29 cellular contexts compared by ENCODE assay signal in the genomic region with DNA sequence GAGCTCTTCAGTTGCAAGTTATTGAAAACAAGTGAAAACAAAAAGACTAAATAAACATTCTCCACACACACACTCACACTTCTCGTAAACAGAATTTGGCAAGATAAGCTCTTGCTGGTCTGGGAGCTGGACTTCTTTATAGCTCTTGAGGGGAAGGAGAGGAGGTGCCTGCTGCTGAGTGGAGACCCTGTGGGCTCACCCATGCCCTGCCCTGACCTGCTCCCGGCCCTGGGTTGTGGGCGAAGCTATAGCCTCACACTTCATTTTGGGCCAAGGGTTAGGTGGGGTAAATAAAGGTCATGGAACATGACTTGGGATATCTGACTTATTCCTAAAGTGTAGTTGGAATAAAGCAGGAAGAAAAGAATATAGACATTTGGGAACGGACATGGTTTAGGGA.
"Had no signal": no experiment of that assay in that cellular context is flagged by ENCODE, and none has a peak within 500 bp of the region (broad histone marks: within the 10 kb centered on the region; RNA-seq: fewer than 3 reads in every experiment).

No MANE protein-coding gene starts in this region.

- H3K4me1 Mint-ChIP-seq: mesothelial cell of epicardium; naive thymus-derived CD4-positive, alpha-beta T cell had no signal

- H3K4me1 ChIP-seq: foreskin keratinocyte, gastroesophageal sphincter, heart right ventricle, left lung, psoas muscle, sigmoid colon, suprapubic skin, transverse colon, upper lobe of right lung, uterus had no signal

- H3K4me3 ChIP-seq: gastroesophageal sphincter, heart right ventricle, left lung, mucosa of descending colon, neural progenitor cell, ovary, psoas muscle, sigmoid colon, spleen, suprapubic skin, transverse colon, upper lobe of right lung, uterus had no signal

- H3K27me3 Mint-ChIP-seq: dendritic cell treated with granulocyte-macrophage colony-stimulating factor and Interleukin-4, amounts not matched to agents 40 ng/mL and 50 ng/mL, for 4 days had no signal

- H2AFZ ChIP-seq: neural progenitor cell had no signal

- H3K9me3 Mint-ChIP-seq: dendritic cell treated with granulocyte-macrophage colony-stimulating factor and Interleukin-4, amounts not matched to agents 40 ng/mL and 50 ng/mL, for 4 days; endodermal cell; mesothelial cell of epicardium; naive thymus-derived CD4-positive, alpha-beta T cell; nephron; neural progenitor cell; stimulated activated memory B cell treated with anti-CD40 and anti-IgM and Interleukin-4, amounts not matched to agents 10 μg/mL and 1 μg/mL and 100 μg/mL, for 72 hours had no signal

- DNase-seq: effector CD8-positive, alpha-beta T cell; endodermal cell; foreskin keratinocyte; heart right ventricle; hippocampal formation; left cardiac atrium; mesenchymal stem cell; mucosa of descending colon; naive thymus-derived CD4-positive, alpha-beta T cell; ovary; psoas muscle; right cardiac atrium; sigmoid colon; spleen; stimulated activated CD4-positive, alpha-beta T cell treated with anti-CD3 and anti-CD28 coated beads, Interleukin-4, amount 100 ng/mL, for 4 hours; stimulated activated naive CD8-positive, alpha-beta T cell treated with anti-CD3 and anti-CD28 coated beads, Interleukin-15, Interleukin-2, amounts not matched to agents 100 U/mL and 50 U/mL, for 24 hours; transverse colon; upper lobe of right lung; uterus had no signal

- H3K27ac ChIP-seq: epithelial cell of prostate, foreskin keratinocyte, gastroesophageal sphincter, heart right ventricle, left lung, neural progenitor cell, ovary, psoas muscle, sigmoid colon, suprapubic skin, transverse colon, upper lobe of right lung, uterus had no signal

- H3K9ac ChIP-seq: neural progenitor cell had no signal

- H3K4me3 Mint-ChIP-seq: dendritic cell treated with granulocyte-macrophage colony-stimulating factor and Interleukin-4, amounts not matched to agents 40 ng/mL and 50 ng/mL, for 4 days; endodermal cell; mesothelial cell of epicardium; naive thymus-derived CD4-positive, alpha-beta T cell; nephron; neural progenitor cell; stimulated activated memory B cell treated with anti-CD40 and anti-IgM and Interleukin-4, amounts not matched to agents 10 μg/mL and 1 μg/mL and 100 μg/mL, for 72 hours had no signal

- H3K27me3 ChIP-seq: foreskin keratinocyte, left lung, neural progenitor cell, ovary, sigmoid colon, suprapubic skin, transverse colon, upper lobe of right lung, uterus had no signal

- ATAC-seq: esophagus mucosa; foreskin keratinocyte; gastroesophageal sphincter; heart right ventricle; left cardiac atrium; left lung; mucosa of descending colon; naive thymus-derived CD4-positive, alpha-beta T cell; psoas muscle; right cardiac atrium; stimulated activated memory B cell treated with anti-CD40 and anti-IgM and Interleukin-4, amounts not matched to agents 10 μg/mL and 1 μg/mL and 100 μg/mL, for 72 hours; stimulated activated naive CD8-positive, alpha-beta T cell treated with anti-CD3 and anti-CD28 coated beads, Interleukin-15, Interleukin-2, amounts not matched to agents 100 U/mL and 50 U/mL, for 24 hours; upper lobe of right lung had no signal

- H3K9me3 ChIP-seq: gastroesophageal sphincter, heart right ventricle, left lung, mucosa of descending colon, ovary, psoas muscle, sigmoid colon, spleen, suprapubic skin, transverse colon, upper lobe of right lung, uterus had no signal

- H3K27ac Mint-ChIP-seq: dendritic cell treated with granulocyte-macrophage colony-stimulating factor and Interleukin-4, amounts not matched to agents 40 ng/mL and 50 ng/mL, for 4 days; endodermal cell; mesothelial cell of epicardium; naive thymus-derived CD4-positive, alpha-beta T cell; nephron; neural progenitor cell; stimulated activated memory B cell treated with anti-CD40 and anti-IgM and Interleukin-4, amounts not matched to agents 10 μg/mL and 1 μg/mL and 100 μg/mL, for 72 hours had no signal

- H3K36me3 ChIP-seq: gastroesophageal sphincter, heart right ventricle, left lung, neural progenitor cell, ovary, sigmoid colon, spleen, suprapubic skin, transverse colon, upper lobe of right lung, uterus had no signal

- H3K4me2 ChIP-seq: neural progenitor cell had no signal
